Comparison of ENCODE assay signal across 32 cellular contexts in genomic region chr7:54072710-54073109, GRCh38.
"Had no signal": no experiment of that assay in that cellular context is flagged by ENCODE, and none has a peak within 500 bp of the region (broad histone marks: within the 10 kb centered on the region; RNA-seq: fewer than 3 reads in every experiment).

No MANE protein-coding gene starts in this region.

- H3K4me3 ChIP-seq: ascending aorta, breast epithelium, cardiac muscle cell, colonic mucosa, esophagus squamous epithelium, gastroesophageal sphincter, heart right ventricle had no signal

- H3K36me3 ChIP-seq: ascending aorta, breast epithelium, cardiac muscle cell, colonic mucosa, esophagus squamous epithelium, gastroesophageal sphincter, heart right ventricle had no signal

- DNase-seq: activated CD4-positive, alpha-beta memory T cell treated with anti-CD3 and anti-CD28 coated beads, Interleukin-2, amount 10 ng/mL, durations not matched to agents 7 days and 5 days; activated CD4-positive, alpha-beta T cell treated with anti-CD3 and anti-CD28 coated beads for 1 hour; activated CD4-positive, alpha-beta T cell treated with anti-CD3 and anti-CD28 coated beads for 4 hours; activated CD4-positive, alpha-beta T cell treated with anti-CD3 and anti-CD28 coated beads, Interleukin-2, amount 10 ng/mL, durations not matched to agents 7 days and 5 days; activated CD4-positive, alpha-beta T cell treated with anti-CD3 and anti-CD28 coated beads, Interleukin-2, amount 50 U/mL, for 4 hours; activated CD8-positive, alpha-beta memory T cell treated with anti-CD3 and anti-CD28 coated beads, Interleukin-2, amount 50 U/mL, for 48 hours; activated gamma-delta T cell; activated naive CD4-positive, alpha-beta T cell; activated naive CD4-positive, alpha-beta T cell treated with anti-CD3 and anti-CD28 coated beads, Interleukin-2, amount 10 ng/mL, durations not matched to agents 7 days and 5 days; activated naive CD8-positive, alpha-beta T cell treated with anti-CD3 and anti-CD28 coated beads, Interleukin-2, amount 10 ng/mL, durations not matched to agents 7 days and 5 days; activated T-cell treated with anti-CD3 and anti-CD28 coated beads for 4 hours; activated T-cell treated with anti-CD3 and anti-CD28 coated beads, Interleukin-2, amount 50 U/mL, for 24 hours; activated T-cell treated with anti-CD3 and anti-CD28 coated beads, Interleukin-2, amount 50 U/mL, for 72 hours; central memory CD4-positive, alpha-beta T cell; cerebellar nuclear complex; colonic mucosa; effector CD8-positive, alpha-beta T cell; esophagus squamous epithelium; foreskin melanocyte; heart right ventricle; T-helper 17 cell; T1000 had no signal

- FAIRE-seq: endometrium, endothelial cell of umbilical vein had no signal

- H3K27me3 ChIP-seq: ascending aorta, breast epithelium, cardiac muscle cell, colonic mucosa, esophagus squamous epithelium, gastroesophageal sphincter, heart right ventricle had no signal

- H3K9me3 ChIP-seq: ascending aorta, breast epithelium, colonic mucosa, esophagus squamous epithelium, gastroesophageal sphincter had no signal

- H3K4me1 ChIP-seq: ascending aorta, breast epithelium, colonic mucosa, esophagus squamous epithelium, gastroesophageal sphincter, heart right ventricle had no signal

- H3K27ac ChIP-seq: ascending aorta, breast epithelium, cardiac muscle cell, colonic mucosa, epithelial cell of prostate, esophagus squamous epithelium, gastroesophageal sphincter, heart right ventricle, VCaP had no signal

- ATAC-seq: activated naive CD4-positive, alpha-beta T cell treated with anti-CD3 and anti-CD28 coated beads, Interleukin-2, amount 50 U/mL, for 72 hours; activated T-cell treated with anti-CD3 and anti-CD28 coated beads, Interleukin-2, amount 50 U/mL, for 72 hours; gastroesophageal sphincter; heart right ventricle; T-helper 17 cell; WTC11 had no signal
